7 cellular contexts compared by ENCODE assay signal in the genomic region with DNA sequence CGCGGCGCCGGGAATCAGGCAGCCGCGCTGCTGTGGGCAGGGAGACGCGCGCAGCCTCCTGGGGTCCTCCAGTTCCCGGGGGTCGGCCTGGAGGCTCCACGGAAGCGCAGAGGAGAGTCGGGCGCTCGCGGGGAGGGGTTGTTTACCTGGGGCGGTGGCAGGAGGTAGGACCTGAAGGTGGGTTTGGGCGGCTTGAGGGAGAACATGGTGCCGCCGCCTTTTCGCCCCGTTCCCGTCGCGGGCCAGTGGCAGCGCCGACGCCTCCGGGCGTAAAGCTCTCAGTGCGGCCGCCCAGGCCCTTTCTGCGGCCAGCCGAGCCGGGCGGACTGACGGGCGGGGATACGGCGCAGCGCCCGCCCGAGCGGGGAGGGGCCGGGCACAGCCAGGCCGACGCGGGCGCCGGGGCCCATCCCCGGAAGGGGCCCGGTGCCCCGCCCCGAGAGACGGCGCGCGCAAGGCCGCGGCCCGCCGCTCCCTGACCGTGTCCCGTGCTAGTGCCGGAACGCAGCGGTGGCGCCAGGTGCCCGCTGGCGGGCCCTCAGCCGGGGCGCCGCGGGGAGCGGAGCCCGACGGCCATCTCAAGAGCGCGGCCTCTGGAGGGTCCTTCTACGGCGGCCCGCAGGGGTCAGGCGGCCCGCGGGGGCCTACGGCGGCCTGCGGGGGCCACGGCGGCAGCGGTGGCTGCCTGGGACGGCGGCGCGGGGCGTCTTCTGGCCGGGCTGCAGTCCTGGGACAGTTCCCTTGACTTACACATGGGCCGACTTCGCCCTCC.
DNase-seq lines count a peak whose midpoint lies in the region; ATAC-seq and TF ChIP-seq lines count a peak whose summit lies in the region.

A gene with protein sequence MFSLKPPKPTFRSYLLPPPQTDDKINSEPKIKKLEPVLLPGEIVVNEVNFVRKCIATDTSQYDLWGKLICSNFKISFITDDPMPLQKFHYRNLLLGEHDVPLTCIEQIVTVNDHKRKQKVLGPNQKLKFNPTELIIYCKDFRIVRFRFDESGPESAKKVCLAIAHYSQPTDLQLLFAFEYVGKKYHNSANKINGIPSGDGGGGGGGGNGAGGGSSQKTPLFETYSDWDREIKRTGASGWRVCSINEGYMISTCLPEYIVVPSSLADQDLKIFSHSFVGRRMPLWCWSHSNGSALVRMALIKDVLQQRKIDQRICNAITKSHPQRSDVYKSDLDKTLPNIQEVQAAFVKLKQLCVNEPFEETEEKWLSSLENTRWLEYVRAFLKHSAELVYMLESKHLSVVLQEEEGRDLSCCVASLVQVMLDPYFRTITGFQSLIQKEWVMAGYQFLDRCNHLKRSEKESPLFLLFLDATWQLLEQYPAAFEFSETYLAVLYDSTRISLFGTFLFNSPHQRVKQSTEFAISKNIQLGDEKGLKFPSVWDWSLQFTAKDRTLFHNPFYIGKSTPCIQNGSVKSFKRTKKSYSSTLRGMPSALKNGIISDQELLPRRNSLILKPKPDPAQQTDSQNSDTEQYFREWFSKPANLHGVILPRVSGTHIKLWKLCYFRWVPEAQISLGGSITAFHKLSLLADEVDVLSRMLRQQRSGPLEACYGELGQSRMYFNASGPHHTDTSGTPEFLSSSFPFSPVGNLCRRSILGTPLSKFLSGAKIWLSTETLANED (minus strand): TSS at position 328 of the 772 bp plus-strand sequence. CDS start 122 bp downstream, at position 206.

- ATAC-seq in GM18502 (IDR thresholded peaks at IDR 0.05; ENCODE audit: poor library complexity, unreplicated experiment): peak; percentile 85
- peak; percentile 86 for ATAC-seq in HG02623 (IDR thresholded peaks at IDR 0.05; ENCODE audit: unreplicated experiment)

- peak; percentile 31 for DNase-seq in NCI-H1105 (lab: John Stamatoyannopoulos, UW)
- DNase-seq in caudate nucleus (lab: John Stamatoyannopoulos, UW): peak in 52 of 61 donors; percentile 33 to 87 (median 66)
- DNase-seq in islet precursor cell: peak; percentile 91
- peak; percentile 69 for DNase-seq in stimulated activated CD4-positive, alpha-beta T cell treated with anti-CD3 and anti-CD28 coated beads, Interleukin-12 subunit alpha, Interleukin-12 subunit beta, amount 100 ng/mL, for 4 hours

- peak within 1 kb of the TSS; percentile 90 for H3K4me3 ChIP-seq in WI38 (ENCODE audit: low read depth, low read length)

- H3K27ac ChIP-seq in caudate nucleus (ENCODE audit: low read depth, low read length): peak within 1 kb of the TSS; percentile 88

- TF ChIP-seq CTCF in WI38 (IDR thresholded peaks at IDR 0.05; ENCODE audit: low read depth, low read length): no peak

Comparison
In these comparisons a context has a peak if more than half of its experiments do, and no peak if none do; other contexts are left out.
1. Peak in every context shown above with its lines: DNase-seq, ATAC-seq, H3K4me3 ChIP-seq and H3K27ac ChIP-seq.
2. DNase-seq: peak in every context shown above with its lines; median percentile 91 in islet precursor cell; 69 in stimulated activated CD4-positive, alpha-beta T cell treated with anti-CD3 and anti-CD28 coated beads, Interleukin-12 subunit alpha, Interleukin-12 subunit beta, amount 100 ng/mL, for 4 hours; 66 in caudate nucleus; 31 in NCI-H1105.